Comparison of ENCODE assay signal across 15 cellular contexts in the genomic region with DNA sequence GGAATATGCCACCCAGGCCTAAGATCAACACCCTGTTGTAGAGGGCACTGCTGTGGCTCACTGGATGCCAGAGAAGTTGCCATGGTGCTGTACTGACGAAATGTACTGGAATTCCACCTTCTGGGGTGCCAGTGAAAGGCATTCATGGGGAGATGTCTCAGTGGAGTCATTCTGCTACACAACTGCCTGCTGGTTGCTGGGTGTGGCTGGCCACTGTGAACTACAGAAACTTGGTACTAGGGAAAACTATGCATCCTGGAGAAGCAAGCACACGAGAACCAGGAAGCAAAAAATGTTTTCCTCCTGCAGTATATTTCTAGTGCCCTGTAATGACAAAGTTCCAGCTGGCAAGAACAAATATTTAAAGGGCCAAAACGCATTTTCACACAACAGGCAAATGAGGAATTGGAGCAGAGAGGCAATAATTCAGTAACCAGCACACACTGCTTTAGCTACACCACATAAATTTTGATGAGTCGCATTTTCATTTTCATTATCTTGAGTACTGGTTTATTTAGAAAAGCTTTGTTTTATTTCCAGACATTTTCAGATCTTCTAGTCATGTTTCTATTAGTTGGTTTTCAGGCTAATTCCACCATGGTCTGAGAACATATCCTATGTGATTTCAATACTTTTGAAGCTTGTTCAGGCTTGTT. TPM values are rescaled to one million over a fixed set of nuclear protein-coding genes. Genes with fewer than 3 reads are reported as not detected.
A peak's percentile ranks its signal among the peaks of the same experiment; 100 is the strongest.
DNase-seq lines count a peak whose midpoint lies in the region; ATAC-seq and TF ChIP-seq lines count a peak whose summit lies in the region.
"Had no signal": no experiment of that assay in that cellular context is flagged by ENCODE, and none has a peak within 500 bp of the region (broad histone marks: within the 10 kb centered on the region; RNA-seq: fewer than 3 reads in every experiment).

No MANE protein-coding gene starts in this region.

- H3K9me2 ChIP-seq in Loucy (replicated peaks; ENCODE audit: low read depth, low read length): no peaks in the 10 kb centered on the region

- no TSS peak for BruUV-seq in Calu3 (replicated peaks; lab: Mats Ljungman, UMichigan)
- BruUV-seq in MCF 10A (replicated peaks; lab: Mats Ljungman, UMichigan): no TSS peak

- H3K4me1 ChIP-seq in Loucy (ENCODE audit: insufficient read depth, low read length, poor library complexity, severe bottlenecking) (peaks cover 16% of the 10 kb centered on the region), neural progenitor cell (no peaks in the 10 kb centered on the region)
- H3K4me1 ChIP-seq: parathyroid adenoma, testis had no signal

- H3K36me3 ChIP-seq in Loucy (ENCODE audit: insufficient read depth, low read length) (no peaks in the 10 kb centered on the region), neural progenitor cell (no peaks in the 10 kb centered on the region)

- H3K4me2 ChIP-seq in Loucy (ENCODE audit: low read depth, low read length, poor library complexity, severe bottlenecking): no peak overlapping the region
- H3K4me2 ChIP-seq in neural progenitor cell: no peak overlapping the region

- TF ChIP-seq CTCF in Calu3 (IDR thresholded peaks at IDR 0.05; ENCODE audit: unreplicated experiment) (no peak), Loucy (conservative IDR thresholded peaks at IDR 0.05; ENCODE audit: low read length) (no peak), MCF 10A (IDR thresholded peaks at IDR 0.05; ENCODE audit: unreplicated experiment) (no peak), neural progenitor cell (IDR thresholded peaks at IDR 0.05) (no peak)

- H3K9ac ChIP-seq in Loucy (ENCODE audit: low read depth, low read length, poor library complexity, severe bottlenecking): no peak overlapping the region
- no peak overlapping the region for H3K9ac ChIP-seq in neural progenitor cell
- H3K9ac ChIP-seq: parathyroid adenoma had no signal

- DNase-seq in Calu3: peak; percentile 59
- peak; percentile 24 for DNase-seq in MCF 10A (ENCODE audit: unreplicated experiment)
- no peak for DNase-seq in neural progenitor cell (ENCODE audit: low spot score)
- no peak for DNase-seq in HuH-7 (ENCODE audit: low spot score)
- DNase-seq in effector memory CD8-positive, alpha-beta T cell: no peak
- DNase-seq in D341Med (ENCODE audit: low spot score): no peak
- no peak for DNase-seq in T-helper 9 cell
- DNase-seq: activated effector memory CD4-positive, alpha-beta T cell treated with anti-CD3 and anti-CD28 coated beads, Interleukin-2, amount 50 U/mL, for 16 hours; foreskin melanocyte; NCI-H2107; testis had no signal

- H3F3A ChIP-seq in Loucy (ENCODE audit: low read depth): no peaks in the 10 kb centered on the region
- H3F3A ChIP-seq in neural progenitor cell (ENCODE audit: low read depth): no peaks in the 10 kb centered on the region

- H4K20me1 ChIP-seq in Loucy (ENCODE audit: insufficient read depth, low read length, poor library complexity, severe bottlenecking): no peaks in the 10 kb centered on the region
- no peaks in the 10 kb centered on the region for H4K20me1 ChIP-seq in neural progenitor cell (ENCODE audit: low read depth)

- H3K27ac Mint-ChIP-seq in Calu3 (ENCODE audit: unreplicated experiment) (peak overlapping the region; percentile 67), MCF 10A (ENCODE audit: low read depth, unreplicated experiment) (peak overlapping the region; percentile 77), neural progenitor cell (no peak overlapping the region)
- H3K27ac Mint-ChIP-seq in effector memory CD8-positive, alpha-beta T cell: no peak overlapping the region
- H3K27ac Mint-ChIP-seq: B cell, mesothelial cell of epicardium had no signal

- no peaks in the 10 kb centered on the region for H3K9me3 Mint-ChIP-seq in Calu3 (ENCODE audit: low read depth, unreplicated experiment)
- peaks cover 10% of the 10 kb centered on the region for H3K9me3 Mint-ChIP-seq in MCF 10A (ENCODE audit: unreplicated experiment)
- H3K9me3 Mint-ChIP-seq in neural progenitor cell: peaks cover 1% of the 10 kb centered on the region
- H3K9me3 Mint-ChIP-seq in effector memory CD8-positive, alpha-beta T cell: peaks cover 2 to 7% of the 10 kb centered on the region in 2 donors

- no peaks in the 10 kb centered on the region for H3K79me2 ChIP-seq in Loucy (ENCODE audit: insufficient read depth, low read length)
- no peaks in the 10 kb centered on the region for H3K79me2 ChIP-seq in neural progenitor cell (ENCODE audit: low read depth)
- H3K79me2 ChIP-seq: parathyroid adenoma had no signal

- H2AFZ ChIP-seq in Loucy (ENCODE audit: low read length) (peak overlapping the region; percentile 72; the same call in 1 of the 2 replicates), neural progenitor cell (replicated peaks) (peak overlapping the region; percentile 27)
- H2AFZ ChIP-seq: parathyroid adenoma had no signal

- POLR2A ChIA-PET in MCF 10A (lab: Yijun Ruan, JAX): interaction anchor here (0.7 to 2.1 kb wide), 5 partner anchors 9 to 80 kb away, joined by 3 to 6 read pairs (median 4); no protein-coding TSS in a partner anchor

- no peak for ATAC-seq in effector memory CD8-positive, alpha-beta T cell (replicated peaks)

- CTCF ChIA-PET in Calu3 (lab: Charles Lee): interaction anchor here (1.0 to 1.5 kb wide), 2 partner anchors 9 to 13 kb away, joined by 4 to 5 read pairs; no protein-coding TSS in a partner anchor
- CTCF ChIA-PET in MCF 10A (lab: Yijun Ruan, JAX): interaction anchor here (1.2 to 1.4 kb wide), 3 partner anchors 12 to 17 kb away, joined by 3 to 11 read pairs (median 7); no protein-coding TSS in a partner anchor

- H3K9me3 ChIP-seq in Loucy (ENCODE audit: insufficient read depth, low read depth, low read length) (no peaks in the 10 kb centered on the region), neural progenitor cell (ENCODE audit: low read depth) (no peaks in the 10 kb centered on the region)
- H3K9me3 ChIP-seq: testis had no signal

- H3K4me1 Mint-ChIP-seq in Calu3 (ENCODE audit: low read depth, unreplicated experiment): peaks cover 15% of the 10 kb centered on the region
- peaks cover 13% of the 10 kb centered on the region for H3K4me1 Mint-ChIP-seq in MCF 10A (ENCODE audit: insufficient read depth, unreplicated experiment)
- H3K4me1 Mint-ChIP-seq in neural progenitor cell: peaks cover 9% of the 10 kb centered on the region
- no peaks in the 10 kb centered on the region for H3K4me1 Mint-ChIP-seq in effector memory CD8-positive, alpha-beta T cell (ENCODE audit: low read depth in 2 of 2)
- H3K4me1 Mint-ChIP-seq: B cell had no signal

- H3K36me3 Mint-ChIP-seq in Calu3 (ENCODE audit: insufficient read depth, unreplicated experiment): peaks cover 3% of the 10 kb centered on the region
- no peaks in the 10 kb centered on the region for H3K36me3 Mint-ChIP-seq in MCF 10A (ENCODE audit: insufficient read depth, unreplicated experiment)
- no peaks in the 10 kb centered on the region for H3K36me3 Mint-ChIP-seq in neural progenitor cell
- H3K36me3 Mint-ChIP-seq in effector memory CD8-positive, alpha-beta T cell (ENCODE audit: insufficient read depth): no peaks in the 10 kb centered on the region

- intact Hi-C loops in Calu3 (cut with micrococcal nuclease; ENCODE audit: unreplicated experiment) (no loop called here), MCF 10A (cut with micrococcal nuclease) (no loop called here)

- H3K27me3 ChIP-seq in Loucy (ENCODE audit: insufficient read depth, low read length, poor library complexity, severe bottlenecking): no peaks in the 10 kb centered on the region
- no peaks in the 10 kb centered on the region for H3K27me3 ChIP-seq in neural progenitor cell
- H3K27me3 ChIP-seq: testis had no signal

- H3K27ac ChIP-seq in neural progenitor cell: no peak overlapping the region
- H3K27ac ChIP-seq: parathyroid adenoma, testis had no signal

- H3K27me3 Mint-ChIP-seq in Calu3 (ENCODE audit: unreplicated experiment) (no peaks in the 10 kb centered on the region), MCF 10A (ENCODE audit: insufficient read depth, unreplicated experiment) (no peaks in the 10 kb centered on the region), neural progenitor cell (ENCODE audit: insufficient read depth, low read depth) (no peaks in the 10 kb centered on the region)
- peaks cover 6 to 15% of the 10 kb centered on the region in 2 donors for H3K27me3 Mint-ChIP-seq in effector memory CD8-positive, alpha-beta T cell
- H3K27me3 Mint-ChIP-seq: B cell had no signal

- no peak overlapping the region for H3K4me3 Mint-ChIP-seq in Calu3 (ENCODE audit: low read depth, unreplicated experiment)
- peak overlapping the region; percentile 45 for H3K4me3 Mint-ChIP-seq in MCF 10A (ENCODE audit: unreplicated experiment)
- no peak overlapping the region for H3K4me3 Mint-ChIP-seq in neural progenitor cell
- H3K4me3 Mint-ChIP-seq in effector memory CD8-positive, alpha-beta T cell: no peak overlapping the region
- H3K4me3 Mint-ChIP-seq: B cell, mesothelial cell of epicardium had no signal

- H3K4me3 ChIP-seq in Loucy (ENCODE audit: low read length, poor library complexity, severe bottlenecking) (no peak overlapping the region), neural progenitor cell (no peak overlapping the region)
- H3K4me3 ChIP-seq: testis had no signal

RNA-seq across cellular contexts. Expression of gene RFX7, which starts 18.3 kb away (rescaled TPM):
- total RNA-seq in Calu3 (2022) (28.3 and 31.4 TPM in 2 replicates), MCF 10A (2022) (23.8 and 29.8 TPM in 2 replicates), neural progenitor cell (ENCODE audit: low replicate concordance) (16.4 and 24.1 TPM in 2 replicates)

Comparison
In these comparisons a context has a peak if more than half of its experiments do, and no peak if none do; other contexts are left out.
1. DNase-seq: peak in Calu3 (single experiment) and MCF 10A (single experiment); none in neural progenitor cell (single experiment), HuH-7 (single experiment), effector memory CD8-positive, alpha-beta T cell (0 of 3), D341Med (single experiment) and T-helper 9 cell (single experiment).
2. H3K27ac Mint-ChIP-seq: peak in Calu3 (single experiment) and MCF 10A (single experiment); none in neural progenitor cell (single experiment) and effector memory CD8-positive, alpha-beta T cell (0 of 2).